11 cellular contexts compared by ENCODE assay signal in genomic region chr21:35343046-35343816, GRCh38.
DNase-seq lines count a peak whose midpoint lies in the region; ATAC-seq and TF ChIP-seq lines count a peak whose summit lies in the region.
"Had no signal": no experiment of that assay in that cellular context is flagged by ENCODE, and none has a peak within 500 bp of the region (broad histone marks: within the 10 kb centered on the region; RNA-seq: fewer than 3 reads in every experiment).

No MANE protein-coding gene starts in this region.

- no TSS peak for BruUV-seq in Calu3 (replicated peaks; lab: Mats Ljungman, UMichigan)

- H3K27ac Mint-ChIP-seq in Calu3 (ENCODE audit: unreplicated experiment): peak overlapping the region; percentile 38
- no peak overlapping the region for H3K27ac Mint-ChIP-seq in effector memory CD8-positive, alpha-beta T cell
- H3K27ac Mint-ChIP-seq: progenitor cell of endocrine pancreas had no signal

- no peaks in the 10 kb centered on the region for H3K36me3 Mint-ChIP-seq in Calu3 (ENCODE audit: insufficient read depth, unreplicated experiment)
- H3K36me3 Mint-ChIP-seq in effector memory CD8-positive, alpha-beta T cell (ENCODE audit: insufficient read depth): no peaks in the 10 kb centered on the region

- peaks cover 2% of the 10 kb centered on the region for H3K9me3 Mint-ChIP-seq in Calu3 (ENCODE audit: low read depth, unreplicated experiment)
- H3K9me3 Mint-ChIP-seq in effector memory CD8-positive, alpha-beta T cell: peaks cover 0 to 1% of the 10 kb centered on the region in 2 donors

- no peak overlapping the region for H3K4me3 Mint-ChIP-seq in Calu3 (ENCODE audit: low read depth, unreplicated experiment)
- peak overlapping the region; percentile 31 to 64 for H3K4me3 Mint-ChIP-seq in effector memory CD8-positive, alpha-beta T cell

- DNase-seq in Calu3 (no peak), GM13976 (ENCODE audit: low spot score) (peak; percentile 29), SKM-1 treated with dmso at 0.1 percent for 144 hours (lab: John Stamatoyannopoulos, UW; ENCODE audit: unreplicated experiment) (peak; percentile 20), AG08395 (ENCODE audit: low spot score) (no peak)
- DNase-seq in effector memory CD8-positive, alpha-beta T cell: no peak
- DNase-seq: activated gamma-delta T cell treated with Interleukin-2 at 50 U/mL for 16 hours, midbrain, RPMI8226 had no signal

- CTCF ChIA-PET in Calu3 (lab: Charles Lee): no interaction called here

- peaks cover 17% of the 10 kb centered on the region for H3K4me1 Mint-ChIP-seq in Calu3 (ENCODE audit: low read depth, unreplicated experiment)
- H3K4me1 Mint-ChIP-seq in effector memory CD8-positive, alpha-beta T cell (ENCODE audit: low read depth in 2 of 2): peaks cover 4 to 6% of the 10 kb centered on the region in 2 donors

- in situ Hi-C loops in GM13976 (cut with MboI; ENCODE audit: low sequenced_read_pairs, unreplicated experiment): no loop called here

- peak; percentile 39 for ATAC-seq in effector memory CD8-positive, alpha-beta T cell (replicated peaks)
- ATAC-seq in GM21723 (IDR thresholded peaks at IDR 0.05; ENCODE audit: unreplicated experiment) (no peak), HG02763 (IDR thresholded peaks at IDR 0.05; ENCODE audit: unreplicated experiment) (no peak)

- H3K27me3 Mint-ChIP-seq in Calu3 (ENCODE audit: unreplicated experiment): no peaks in the 10 kb centered on the region
- peaks cover 28 to 29% of the 10 kb centered on the region in 2 donors for H3K27me3 Mint-ChIP-seq in effector memory CD8-positive, alpha-beta T cell
- H3K27me3 Mint-ChIP-seq: progenitor cell of endocrine pancreas had no signal

- intact Hi-C loops in Calu3 (cut with micrococcal nuclease; ENCODE audit: unreplicated experiment): no loop called here

- no peak for TF ChIP-seq CTCF in Calu3 (IDR thresholded peaks at IDR 0.05; ENCODE audit: unreplicated experiment)
- TF ChIP-seq CTCF in GM13976 (IDR thresholded peaks at IDR 0.05; ENCODE audit: borderline replicate concordance, control extremely low read depth, extremely low read depth, insufficient read depth, missing control alignments): no peak

Comparison
In these comparisons a context has a peak if more than half of its experiments do, and no peak if none do; other contexts are left out.
1. DNase-seq: peak in GM13976 (single experiment) and SKM-1 treated with dmso at 0.1 percent for 144 hours (single experiment); none in Calu3 (single experiment), effector memory CD8-positive, alpha-beta T cell (0 of 3) and AG08395 (single experiment).